In genomic region chr16:49528035-49528434, GRCh38 we compare ENCODE assay signal across 1 cellular context.
TF ChIP-seq lines count a peak whose summit lies in the region.

No MANE protein-coding gene starts in this region.

TF ChIP-seq in IMR-90, 13 proteins besides CTCF, POLR2A, EP300 and RAD21 (continued from another document):
- TF ChIP-seq BHLHE40 (IDR thresholded peaks at IDR 0.05; ENCODE audit: low read depth, low read length) (no peak), MAZ (IDR thresholded peaks at IDR 0.05; ENCODE audit: borderline replicate concordance, low read depth, low read length) (no peak), SMC3 (IDR thresholded peaks at IDR 0.05; ENCODE audit: low read depth, low read length) (no peak), ELK1 (IDR thresholded peaks at IDR 0.05; ENCODE audit: borderline replicate concordance, low read depth, low read length) (no peak), RCOR1 (IDR thresholded peaks at IDR 0.05; ENCODE audit: insufficient replicate concordance, low read length) (no peak), RFX5 (IDR thresholded peaks at IDR 0.05; ENCODE audit: low read depth, low read length) (no peak), CEBPB (IDR thresholded peaks at IDR 0.05; ENCODE audit: low read depth, low read length) (no peak), MAFK (IDR thresholded peaks at IDR 0.05; ENCODE audit: low read depth, low read length) (no peak), FOS (IDR thresholded peaks at IDR 0.05; ENCODE audit: low read depth, low read length) (no peak), CHD1 (IDR thresholded peaks at IDR 0.05; ENCODE audit: low read depth, low read length) (no peak), MXI1 (IDR thresholded peaks at IDR 0.05; ENCODE audit: borderline replicate concordance, low read depth, low read length) (no peak), USF2 (IDR thresholded peaks at IDR 0.05; ENCODE audit: low read depth, low read length) (no peak)
